Comparison of ENCODE assay signal across 9 cellular contexts in genomic region chr9:7536310-7536939, GRCh38.
DNase-seq lines count a peak whose midpoint lies in the region; ATAC-seq and TF ChIP-seq lines count a peak whose summit lies in the region.
"Had no signal": no experiment of that assay in that cellular context is flagged by ENCODE, and none has a peak within 500 bp of the region (broad histone marks: within the 10 kb centered on the region; RNA-seq: fewer than 3 reads in every experiment).

No MANE protein-coding gene starts in this region.

- peak; percentile 57 for ATAC-seq in GM18499 (IDR thresholded peaks at IDR 0.05; ENCODE audit: insufficient read depth, unreplicated experiment)
- peak; percentile 82 for ATAC-seq in HG02678 (IDR thresholded peaks at IDR 0.05; ENCODE audit: unreplicated experiment)
- ATAC-seq in gastroesophageal sphincter = no peak

- TF ChIP-seq CTCF in gastroesophageal sphincter (IDR thresholded peaks at IDR 0.05) = peak; percentile 5 to 61 (median 26)
- TF ChIP-seq CTCF in prostate gland (IDR thresholded peaks at IDR 0.05) = peak in 3 of 4 experiments; percentile 43 to 56 (median 51)

- H3K36me3 ChIP-seq in gastroesophageal sphincter = no peaks in the 10 kb centered on the region
- H3K36me3 ChIP-seq in prostate gland = no peaks in the 10 kb centered on the region

- no peak overlapping the region for H3K4me3 ChIP-seq in gastroesophageal sphincter
- H3K4me3 ChIP-seq in prostate gland = no peak overlapping the region

- H3K9me3 ChIP-seq in gastroesophageal sphincter = no peaks in the 10 kb centered on the region
- no peaks in the 10 kb centered on the region for H3K9me3 ChIP-seq in prostate gland

- TF ChIP-seq EP300 in gastroesophageal sphincter (IDR thresholded peaks at IDR 0.05) = no peak

- no peaks in the 10 kb centered on the region for H3K4me1 ChIP-seq in gastroesophageal sphincter
- H3K4me1 ChIP-seq in prostate gland (replicated peaks) = no peaks in the 10 kb centered on the region

- intact Hi-C loops in prostate gland (cut with DNase I) = no loop called here

- H3K27ac ChIP-seq in gastroesophageal sphincter = no peak overlapping the region
- no peak overlapping the region for H3K27ac ChIP-seq in prostate gland

- no peak for TF ChIP-seq POLR2A in gastroesophageal sphincter (IDR thresholded peaks at IDR 0.05)
- TF ChIP-seq POLR2A in prostate gland (IDR thresholded peaks at IDR 0.05) = no peak

- 37 to 62% methylated on average over 3 to 4 of the region's 4 CpGs for WGBS in gastroesophageal sphincter (ENCODE audit: low coverage in 1 of 2), 2 donors
- WGBS in prostate gland = 51% methylated on average over 4 of the region's 4 CpGs

- DNase-seq in Ammon's horn (ENCODE audit: low spot score) = peak; percentile 67
- DNase-seq in NCI-H1092 (lab: John Stamatoyannopoulos, UW) = peak; percentile 52
- peak; percentile 28 to 53 for DNase-seq in activated CD4-positive, alpha-beta T cell treated with anti-CD3 and anti-CD28 coated beads, Interleukin-2, amount 50 U/mL, for 48 hours
- peak; percentile 33 for DNase-seq in prostate gland (ENCODE audit: low spot score)
- DNase-seq in occipital lobe (lab: John Stamatoyannopoulos, UW) = no peak
- DNase-seq: natural killer cell had no signal

- H3K27me3 ChIP-seq in gastroesophageal sphincter (no peaks in the 10 kb centered on the region), prostate gland (replicated peaks; ENCODE audit: insufficient read depth) (no peaks in the 10 kb centered on the region)
